Comparison of ENCODE assay signal across 10 cellular contexts in the genomic region with DNA sequence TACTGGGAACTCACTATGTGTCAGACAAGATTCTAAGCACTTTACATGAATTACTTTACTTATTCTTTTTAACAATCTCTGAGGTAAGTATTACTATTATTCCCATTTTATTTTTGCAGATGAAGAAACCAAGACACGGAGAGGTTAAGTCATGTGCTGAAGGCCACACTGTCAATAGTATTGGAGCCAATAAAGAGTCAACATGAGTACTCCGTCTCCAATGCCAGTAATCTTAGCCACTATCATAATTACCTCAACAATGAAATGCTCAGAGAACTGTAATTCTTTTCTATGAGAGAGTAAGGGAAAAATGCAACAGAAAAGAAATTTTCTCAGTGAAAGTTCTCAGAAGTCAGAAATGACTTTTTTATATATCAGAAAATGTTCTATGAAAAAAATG. TPM values are rescaled to one million over a fixed set of nuclear protein-coding genes. Genes with fewer than 3 reads are reported as not detected.
"Had no signal": no experiment of that assay in that cellular context is flagged by ENCODE, and none has a peak within 500 bp of the region (broad histone marks: within the 10 kb centered on the region; RNA-seq: fewer than 3 reads in every experiment).

No MANE protein-coding gene starts in this region.

- H3K4me2 ChIP-seq: KMS-11 had no signal

- ATAC-seq: HCT116, HepG2 had no signal

- H3K36me3 ChIP-seq: HAP-1 had no signal

- H3K9me3 ChIP-seq: HAP-1 had no signal

- H3K4me3 ChIP-seq: GM23248, HAP-1 had no signal

- DNase-seq: GM23248, GOT3, H7, HFFc6, KBM-7 had no signal

- FAIRE-seq: HepG2 had no signal

- H3K27ac ChIP-seq: GM23248, HL-60, KMS-11 had no signal

- H3K9ac ChIP-seq: GM23248, KMS-11 had no signal

RNA-seq across cellular contexts. Expression of a gene that starts 12.7 kb away (rescaled TPM):
- polyA plus RNA-seq: GM23248 had no signal
